Comparison of ENCODE assay signal across 9 cellular contexts in genomic region chr12:46360908-46361666, GRCh38. TPM values are rescaled to one million over a fixed set of nuclear protein-coding genes. Genes with fewer than 3 reads are reported as not detected.
A peak's percentile ranks its signal among the peaks of the same experiment; 100 is the strongest.
DNase-seq lines count a peak whose midpoint lies in the region; ATAC-seq and TF ChIP-seq lines count a peak whose summit lies in the region.
"Had no signal": no experiment of that assay in that cellular context is flagged by ENCODE, and none has a peak within 500 bp of the region (broad histone marks: within the 10 kb centered on the region; RNA-seq: fewer than 3 reads in every experiment).

No MANE protein-coding gene starts in this region.

- no peak overlapping the region for H3K4me3 Mint-ChIP-seq in progenitor cell of endocrine pancreas (ENCODE audit: low read depth)

- H3K4me3 ChIP-seq in upper lobe of left lung = no peak overlapping the region

- ATAC-seq in GM18505 (IDR thresholded peaks at IDR 0.05; ENCODE audit: unreplicated experiment) (peak; percentile 57), GM21447 (IDR thresholded peaks at IDR 0.05; ENCODE audit: unreplicated experiment) (peak; percentile 76), HG03521 (IDR thresholded peaks at IDR 0.05; ENCODE audit: unreplicated experiment) (peak; percentile 57), upper lobe of left lung (ENCODE audit: low FRiP score in 2 of 2) (no peak), left cardiac atrium (no peak)

- no peak for DNase-seq in epithelial cell of prostate (ENCODE audit: low read depth, low spot score)
- no peak for DNase-seq in NCI-H2227 treated with DMSO at 0.1 percent for 48 hours (lab: John Stamatoyannopoulos, UW)
- DNase-seq in upper lobe of left lung = no peak
- DNase-seq in progenitor cell of endocrine pancreas (ENCODE audit: low spot score, unreplicated experiment) = no peak
- no peak for DNase-seq in left cardiac atrium

- H3K27ac ChIP-seq in epithelial cell of prostate = peak overlapping the region; percentile 98
- H3K27ac ChIP-seq in upper lobe of left lung = no peak overlapping the region

- peaks cover 18 to 40% (median 27%) of the 10 kb centered on the region in 4 donors for H3K4me1 ChIP-seq in upper lobe of left lung

- no peak for TF ChIP-seq EP300 in upper lobe of left lung (IDR thresholded peaks at IDR 0.05)

- H3K36me3 ChIP-seq in upper lobe of left lung = peaks cover 53 to 76% (median 72%) of the 10 kb centered on the region in 4 donors

- peaks cover 57% of the 10 kb centered on the region for H3K36me3 Mint-ChIP-seq in progenitor cell of endocrine pancreas (ENCODE audit: insufficient read depth)

- TF ChIP-seq CTCF in upper lobe of left lung (IDR thresholded peaks at IDR 0.05) (no peak), progenitor cell of endocrine pancreas (IDR thresholded peaks at IDR 0.05; ENCODE audit: unreplicated experiment) (no peak)

- WGBS in upper lobe of left lung, 2 donors = 70 to 82% methylated on average over 2 of the region's 2 CpGs

- H3K27me3 Mint-ChIP-seq in progenitor cell of endocrine pancreas = no peaks in the 10 kb centered on the region

- intact Hi-C loops in left cardiac atrium (cut with DNase I) = no loop called here

- no peak for TF ChIP-seq POLR2A in GM18505 (IDR thresholded peaks at IDR 0.05; ENCODE audit: borderline replicate concordance, extremely low read depth, insufficient read depth, insufficient read length)
- TF ChIP-seq POLR2A in upper lobe of left lung (IDR thresholded peaks at IDR 0.05) = no peak

- no peaks in the 10 kb centered on the region for H3K27me3 ChIP-seq in upper lobe of left lung

- H3K9me3 ChIP-seq in upper lobe of left lung = no peaks in the 10 kb centered on the region

- H3K4me1 Mint-ChIP-seq in progenitor cell of endocrine pancreas (ENCODE audit: low read depth) = peaks cover 32% of the 10 kb centered on the region

- no peak overlapping the region for H3K27ac Mint-ChIP-seq in progenitor cell of endocrine pancreas

- H3K9me3 Mint-ChIP-seq in progenitor cell of endocrine pancreas (ENCODE audit: low read depth) = no peaks in the 10 kb centered on the region
- H3K9me3 Mint-ChIP-seq: activated naive CD4-positive, alpha-beta T cell treated with anti-CD3 and anti-CD28 coated beads, Interleukin-2, amount 50 U/mL, for 72 hours had no signal

RNA-seq across cellular contexts. Expression of gene SLC38A2, which starts 11.5 kb away (rescaled TPM):
- total RNA-seq in upper lobe of left lung = 100 to 1,000 TPM; 104 to 409 (median 223) TPM
- 216 and 224 TPM in 2 replicates for total RNA-seq in progenitor cell of endocrine pancreas
- 100 to 1,000 TPM; 122 to 202 TPM for total RNA-seq in left cardiac atrium

Comparison
In these comparisons a context has a peak if more than half of its experiments do, and no peak if none do; other contexts are left out.
1. ATAC-seq: peak in GM18505 (single experiment), GM21447 (single experiment) and HG03521 (single experiment); none in upper lobe of left lung (0 of 2) and left cardiac atrium (0 of 2).